In the genomic region with DNA sequence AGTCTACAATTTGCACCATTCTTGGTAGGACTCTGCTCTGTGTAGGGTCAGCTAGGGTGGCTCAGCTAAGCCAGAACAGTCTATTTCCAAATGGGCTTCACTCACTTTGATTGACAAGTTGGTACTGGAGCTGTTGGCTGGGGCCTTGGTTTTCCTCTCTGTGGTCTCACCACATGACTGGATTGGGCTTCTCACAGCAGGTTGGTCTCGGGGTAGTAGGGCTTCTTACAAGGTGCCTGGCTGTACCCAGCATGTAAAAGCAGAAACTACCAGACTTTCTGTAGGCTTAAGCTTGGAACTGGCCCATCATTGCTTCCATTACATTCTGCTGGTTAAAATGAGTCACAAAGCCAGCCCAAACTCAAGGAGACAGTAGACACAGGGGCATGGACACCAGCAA, we compare ENCODE assay signal across 25 cellular contexts.
"Had no signal": no experiment of that assay in that cellular context is flagged by ENCODE, and none has a peak within 500 bp of the region (broad histone marks: within the 10 kb centered on the region; RNA-seq: fewer than 3 reads in every experiment).

No MANE protein-coding gene starts in this region.

- DNase-seq: Kasumi-1; NCI-H1092; NCI-H1436; NCI-H187; NCI-H2029; NCI-H2081 treated with DMSO at 0.1 percent for 48 hours; NCI-H2171; NCI-H226; NCI-H446; NCI-H510A; NCI-H524 treated with DMSO at 0.1 percent for 48 hours; NCI-H69; NCI-H774; NK-92 treated with Interleukin-12 subunit alpha and Interleukin-12 subunit beta, amount 100 ng/mL, for 24 hours; PC-3; SHP77; SK-N-SH; SW 1271; T-cell had no signal

- H3K27ac ChIP-seq: KMS-11, RWPE1 had no signal

- H3K36me3 Mint-ChIP-seq: IgD-negative memory B cell, T-cell had no signal

- H3K4me3 Mint-ChIP-seq: IgD-negative memory B cell, T-cell had no signal

- H3K4me3 ChIP-seq: K562 had no signal

- H3K9ac ChIP-seq: KMS-11, SK-N-SH had no signal

- H3K9me3 ChIP-seq: SK-N-SH had no signal

- FAIRE-seq: HepG2, K562 had no signal

- ATAC-seq: HepG2, K562, Panc1, PC-3, T-cell had no signal

- H3K27me3 Mint-ChIP-seq: IgD-negative memory B cell, T-cell had no signal

- H3K27ac Mint-ChIP-seq: IgD-negative memory B cell, T-cell had no signal

- H3K4me1 Mint-ChIP-seq: IgD-negative memory B cell, T-cell had no signal

- H3K4me2 ChIP-seq: KMS-11, SK-N-SH had no signal

- H3K9me3 Mint-ChIP-seq: IgD-negative memory B cell had no signal
